ENCODE assay signal across 8 cellular contexts in the genomic region with DNA sequence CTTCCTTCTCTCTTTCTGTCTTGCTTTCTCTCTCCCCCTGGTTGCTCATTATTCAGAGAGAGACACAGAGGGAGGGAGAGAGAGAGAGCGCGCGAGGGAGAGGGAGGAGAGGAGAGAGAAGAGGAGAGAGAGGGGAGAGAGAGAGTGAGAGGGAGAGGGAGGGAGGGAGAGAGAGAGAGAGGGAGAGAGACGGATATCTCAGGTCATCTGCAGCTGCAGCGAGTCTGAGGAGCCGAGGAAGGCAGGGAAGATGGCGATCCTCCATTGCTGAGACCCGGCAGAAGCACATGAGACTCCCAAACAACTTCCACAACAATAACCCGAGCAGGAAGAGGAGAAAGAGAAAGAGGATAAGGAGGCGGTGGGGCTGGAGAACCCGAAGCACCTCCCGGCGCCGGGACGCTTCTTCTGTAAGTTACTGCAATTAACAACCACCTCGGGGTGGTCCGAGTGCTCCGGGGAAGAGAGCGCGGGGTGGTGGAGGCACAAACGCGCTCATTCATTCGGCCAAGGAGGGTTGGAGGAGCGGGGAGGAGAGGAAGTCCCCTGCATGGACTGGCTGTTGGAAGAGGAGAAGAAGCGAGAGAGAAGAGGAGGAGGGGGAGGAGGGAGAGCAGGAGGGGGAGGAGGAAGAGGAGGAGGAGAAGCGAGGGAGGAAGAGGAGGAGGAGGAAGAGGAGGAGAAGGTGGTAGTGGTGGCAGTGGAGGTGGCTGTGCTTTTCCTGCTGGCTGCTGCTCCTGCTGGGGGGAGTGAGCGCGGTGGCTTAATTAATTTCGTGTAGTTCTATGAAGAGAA. TPM values are rescaled to one million over a fixed set of nuclear protein-coding genes. Genes with fewer than 3 reads are reported as not detected.
A peak's percentile ranks its signal among the peaks of the same experiment; 100 is the strongest.
DNase-seq lines count a peak whose midpoint lies in the region; ATAC-seq and TF ChIP-seq lines count a peak whose summit lies in the region.

A gene with protein sequence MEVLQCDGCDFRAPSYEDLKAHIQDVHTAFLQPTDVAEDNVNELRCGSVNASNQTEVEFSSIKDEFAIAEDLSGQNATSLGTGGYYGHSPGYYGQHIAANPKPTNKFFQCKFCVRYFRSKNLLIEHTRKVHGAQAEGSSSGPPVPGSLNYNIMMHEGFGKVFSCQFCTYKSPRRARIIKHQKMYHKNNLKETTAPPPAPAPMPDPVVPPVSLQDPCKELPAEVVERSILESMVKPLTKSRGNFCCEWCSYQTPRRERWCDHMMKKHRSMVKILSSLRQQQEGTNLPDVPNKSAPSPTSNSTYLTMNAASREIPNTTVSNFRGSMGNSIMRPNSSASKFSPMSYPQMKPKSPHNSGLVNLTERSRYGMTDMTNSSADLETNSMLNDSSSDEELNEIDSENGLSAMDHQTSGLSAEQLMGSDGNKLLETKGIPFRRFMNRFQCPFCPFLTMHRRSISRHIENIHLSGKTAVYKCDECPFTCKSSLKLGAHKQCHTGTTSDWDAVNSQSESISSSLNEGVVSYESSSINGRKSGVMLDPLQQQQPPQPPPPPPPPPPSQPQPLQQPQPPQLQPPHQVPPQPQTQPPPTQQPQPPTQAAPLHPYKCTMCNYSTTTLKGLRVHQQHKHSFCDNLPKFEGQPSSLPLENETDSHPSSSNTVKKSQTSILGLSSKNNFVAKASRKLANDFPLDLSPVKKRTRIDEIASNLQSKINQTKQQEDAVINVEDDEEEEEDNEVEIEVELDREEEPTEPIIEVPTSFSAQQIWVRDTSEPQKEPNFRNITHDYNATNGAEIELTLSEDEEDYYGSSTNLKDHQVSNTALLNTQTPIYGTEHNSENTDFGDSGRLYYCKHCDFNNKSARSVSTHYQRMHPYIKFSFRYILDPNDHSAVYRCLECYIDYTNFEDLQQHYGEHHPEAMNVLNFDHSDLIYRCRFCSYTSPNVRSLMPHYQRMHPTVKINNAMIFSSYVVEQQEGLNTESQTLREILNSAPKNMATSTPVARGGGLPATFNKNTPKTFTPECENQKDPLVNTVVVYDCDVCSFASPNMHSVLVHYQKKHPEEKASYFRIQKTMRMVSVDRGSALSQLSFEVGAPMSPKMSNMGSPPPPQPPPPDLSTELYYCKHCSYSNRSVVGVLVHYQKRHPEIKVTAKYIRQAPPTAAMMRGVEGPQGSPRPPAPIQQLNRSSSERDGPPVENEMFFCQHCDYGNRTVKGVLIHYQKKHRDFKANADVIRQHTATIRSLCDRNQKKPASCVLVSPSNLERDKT (N-terminal part only) (plus strand): TSS at position 221 of the 795 bp plus-strand sequence. CDS start 60,218 bp downstream, outside the sequence.

- H3K4me1 Mint-ChIP-seq in activated CD4-positive, alpha-beta memory T cell treated with anti-CD3 and anti-CD28 coated beads, Interleukin-2, amount 10 ng/mL, durations not matched to agents 7 days and 5 days: peaks cover 4% of the 10 kb centered on the region
- peaks cover 56 to 59% of the 10 kb centered on the region in 2 donors for H3K4me1 Mint-ChIP-seq in natural killer cell

- POLR2A ChIA-PET in activated CD4-positive, alpha-beta memory T cell treated with anti-CD3 and anti-CD28 coated beads, Interleukin-2, amount 10 ng/mL, durations not matched to agents 7 days and 5 days (lab: Charles Lee): no interaction called here

- no peak within 1 kb of the TSS for H3K27ac Mint-ChIP-seq in activated CD4-positive, alpha-beta memory T cell treated with anti-CD3 and anti-CD28 coated beads, Interleukin-2, amount 10 ng/mL, durations not matched to agents 7 days and 5 days
- peak within 1 kb of the TSS; percentile 63 to 65 for H3K27ac Mint-ChIP-seq in natural killer cell

- peaks cover 66% of the 10 kb centered on the region for H3K27me3 Mint-ChIP-seq in activated CD4-positive, alpha-beta memory T cell treated with anti-CD3 and anti-CD28 coated beads, Interleukin-2, amount 10 ng/mL, durations not matched to agents 7 days and 5 days
- H3K27me3 Mint-ChIP-seq in natural killer cell (ENCODE audit: low read depth in 2 of 2): peaks cover 71 to 82% of the 10 kb centered on the region in 2 donors

- peak within 1 kb of the TSS; percentile 85 for H3K4me3 ChIP-seq in fibroblast of villous mesenchyme (ENCODE audit: low read depth, low read length)

- peak; percentile 35 for DNase-seq in DMS53 treated with DMSO at 0.1 percent for 48 hours (lab: John Stamatoyannopoulos, UW; ENCODE audit: unreplicated experiment)
- DNase-seq in M059J (ENCODE audit: low read depth): peak; percentile 81
- DNase-seq in activated CD4-positive, alpha-beta memory T cell treated with anti-CD3 and anti-CD28 coated beads, Interleukin-2, amount 10 ng/mL, durations not matched to agents 7 days and 5 days: no peak
- DNase-seq in fibroblast of villous mesenchyme (ENCODE audit: low read depth): peak; percentile 80
- DNase-seq in natural killer cell: no peak
- DNase-seq in UCSD-AML1 (lab: John Stamatoyannopoulos, UW; ENCODE audit: unreplicated experiment): no peak
- no peak for DNase-seq in stimulated activated CD4-positive, alpha-beta T cell treated with anti-CD3 and anti-CD28 coated beads, Interleukin-4, amount 100 ng/mL, for 4 hours

- peak within 1 kb of the TSS; percentile 56 for H3K4me3 Mint-ChIP-seq in activated CD4-positive, alpha-beta memory T cell treated with anti-CD3 and anti-CD28 coated beads, Interleukin-2, amount 10 ng/mL, durations not matched to agents 7 days and 5 days
- peak within 1 kb of the TSS; percentile 85 for H3K4me3 Mint-ChIP-seq in natural killer cell

- peaks cover 14% of the 10 kb centered on the region for H3K36me3 Mint-ChIP-seq in activated CD4-positive, alpha-beta memory T cell treated with anti-CD3 and anti-CD28 coated beads, Interleukin-2, amount 10 ng/mL, durations not matched to agents 7 days and 5 days (ENCODE audit: low read depth)
- H3K36me3 Mint-ChIP-seq in natural killer cell: no peaks in the 10 kb centered on the region

- intact Hi-C loops in natural killer cell (cut with micrococcal nuclease): no loop called here

- CTCF ChIA-PET in activated CD4-positive, alpha-beta memory T cell treated with anti-CD3 and anti-CD28 coated beads, Interleukin-2, amount 10 ng/mL, durations not matched to agents 7 days and 5 days (lab: Charles Lee): no interaction called here

- peak in 2 of 3 donors; percentile 34 to 38 for ATAC-seq in natural killer cell
- no peak for ATAC-seq in GM21515 (IDR thresholded peaks at IDR 0.05; ENCODE audit: unreplicated experiment)

- H3K9me3 Mint-ChIP-seq in activated CD4-positive, alpha-beta memory T cell treated with anti-CD3 and anti-CD28 coated beads, Interleukin-2, amount 10 ng/mL, durations not matched to agents 7 days and 5 days: no peaks in the 10 kb centered on the region
- no peaks in the 10 kb centered on the region for H3K9me3 Mint-ChIP-seq in natural killer cell

- TF ChIP-seq CTCF in fibroblast of villous mesenchyme (IDR thresholded peaks at IDR 0.05; ENCODE audit: insufficient read depth, low read depth, low read length) (no peak), natural killer cell (IDR thresholded peaks at IDR 0.05) (no peak)

RNA-seq across cellular contexts. Expression of the gene that starts here (rescaled TPM):
- total RNA-seq in M059J (2014; rRNA removed; shearing (Covaris generic)): 6.6 and 17.8 TPM in 2 replicates
- under 1 TPM; 0.28 to 0.70 TPM for total RNA-seq in activated CD4-positive, alpha-beta memory T cell treated with anti-CD3 and anti-CD28 coated beads, Interleukin-2, amount 10 ng/mL, durations not matched to agents 7 days and 5 days
- total RNA-seq in fibroblast of villous mesenchyme: 16.4 and 32.4 TPM in 2 replicates
- under 1 TPM; 0.33 to 0.93 (median 0.35) TPM for total RNA-seq in natural killer cell

Comparison
In these comparisons a context has a peak if more than half of its experiments do, and no peak if none do; other contexts are left out.
1. Peak in ATAC-seq in natural killer cell; RNA of the gene not detected or under 1 TPM.
2. DNase-seq: peak in DMS53 treated with DMSO at 0.1 percent for 48 hours (single experiment), M059J (single experiment) and fibroblast of villous mesenchyme (single experiment); none in activated CD4-positive, alpha-beta memory T cell treated with anti-CD3 and anti-CD28 coated beads, Interleukin-2, amount 10 ng/mL, durations not matched to agents 7 days and 5 days (single experiment), natural killer cell (single experiment), UCSD-AML1 (single experiment) and stimulated activated CD4-positive, alpha-beta T cell treated with anti-CD3 and anti-CD28 coated beads, Interleukin-4, amount 100 ng/mL, for 4 hours (0 of 2).